ENCODE assay signal across 8 cellular contexts in genomic region chr12:108826115-108826806, GRCh38. TPM values are rescaled to one million over a fixed set of nuclear protein-coding genes. Genes with fewer than 3 reads are reported as not detected.
A peak's percentile ranks its signal among the peaks of the same experiment; 100 is the strongest.
DNase-seq lines count a peak whose midpoint lies in the region; ATAC-seq and TF ChIP-seq lines count a peak whose summit lies in the region.

No MANE protein-coding gene starts in this region.

- DNase-seq in GM04503 (ENCODE audit: low read depth) (peak; percentile 91), NCI-H2227 treated with DMSO at 0.1 percent for 48 hours (lab: John Stamatoyannopoulos, UW) (peak; percentile 43), dermis microvascular lymphatic vessel endothelial cell (ENCODE audit: low read depth in 2 of 2) (peak; percentile 94 to 98), mucosa of descending colon (peak in 1 of 3 donors; percentile 48), upper lobe of left lung (peak in 1 of 2 donors; percentile 65), NCI-H2196 treated with DMSO at 0.1 percent for 48 hours (lab: John Stamatoyannopoulos, UW; ENCODE audit: unreplicated experiment) (no peak), NCI-H226 (no peak)

- TF ChIP-seq EP300 in upper lobe of left lung (IDR thresholded peaks at IDR 0.05): peak; percentile 73 to 97 (median 88)

- WGBS in upper lobe of left lung, 2 donors: 22 to 47% methylated on average over 8 to 15 of the region's 16 CpGs

- no peak for TF ChIP-seq CTCF in mucosa of descending colon (IDR thresholded peaks at IDR 0.05)
- peak in 1 of 6 experiments; percentile 7 for TF ChIP-seq CTCF in upper lobe of left lung (IDR thresholded peaks at IDR 0.05)

- H3K27ac ChIP-seq in upper lobe of left lung: peak overlapping the region; percentile 86 to 90 (median 88)

- no peaks in the 10 kb centered on the region for H3K27me3 ChIP-seq in upper lobe of left lung

- H3K36me3 ChIP-seq in mucosa of descending colon (ENCODE audit: low read depth) (no peaks in the 10 kb centered on the region), upper lobe of left lung (peaks cover 2 to 38% (median 14%) of the 10 kb centered on the region in 4 donors)

- H3K4me3 ChIP-seq in mucosa of descending colon: no peak overlapping the region
- H3K4me3 ChIP-seq in upper lobe of left lung: peak overlapping the region in 1 of 4 donors; percentile 9

- H3K4me1 ChIP-seq in mucosa of descending colon (ENCODE audit: low read depth) (peaks cover 15% of the 10 kb centered on the region), upper lobe of left lung (peaks cover 75 to 84% (median 81%) of the 10 kb centered on the region in 4 donors)

- ATAC-seq in mucosa of descending colon: peak; percentile 38
- ATAC-seq in upper lobe of left lung (ENCODE audit: low FRiP score in 2 of 2): peak; percentile 68 to 82
- ATAC-seq in GM21360 (IDR thresholded peaks at IDR 0.05; ENCODE audit: unreplicated experiment): no peak

- H3K9me3 ChIP-seq in mucosa of descending colon (no peaks in the 10 kb centered on the region), upper lobe of left lung (no peaks in the 10 kb centered on the region)

- intact Hi-C loops in mucosa of descending colon (cut with DNase I, micrococcal nuclease): no loop called here

- peak in 1 of 4 donors; percentile 35 for TF ChIP-seq POLR2A in upper lobe of left lung (IDR thresholded peaks at IDR 0.05)

RNA-seq across cellular contexts. Expression of gene SSH1, which starts 31.1 kb away (rescaled TPM):
- total RNA-seq in dermis microvascular lymphatic vessel endothelial cell (14.2 and 23.1 TPM in 2 replicates), mucosa of descending colon (10 to 100 TPM; 23.9 to 49.5 (median 25.6) TPM), upper lobe of left lung (10 to 100 TPM; 23.9 to 66.0 (median 43.8) TPM)

RNA-seq across cellular contexts. Expression of gene DAO, which starts 53.6 kb away (rescaled TPM):
- total RNA-seq in dermis microvascular lymphatic vessel endothelial cell: not detected in 2 replicates
- total RNA-seq in mucosa of descending colon: 1 to 10 TPM in 2 of 3 donors, under 1 TPM in 1; 0.79 to 4.8 (median 3.0) TPM
- total RNA-seq in upper lobe of left lung: not detected

Comparison
In these comparisons a context has a peak if more than half of its experiments do, and no peak if none do; other contexts are left out.
1. DNase-seq: peak in GM04503 (single experiment), NCI-H2227 treated with DMSO at 0.1 percent for 48 hours (single experiment) and dermis microvascular lymphatic vessel endothelial cell (2 of 2); none in NCI-H2196 treated with DMSO at 0.1 percent for 48 hours (single experiment) and NCI-H226 (single experiment).